ENCODE assay signal across 1 cellular context in genomic region chr3:141102372-141102771, GRCh38.
A peak's percentile ranks its signal among the peaks of the same experiment; 100 is the strongest.
TF ChIP-seq lines count a peak whose summit lies in the region.

No MANE protein-coding gene starts in this region.

TF ChIP-seq in H1, 55 proteins besides CTCF, POLR2A, EP300 and RAD21:
- peak; percentile 87; the same call in 1 of the 2 replicates for TF ChIP-seq KDM1A (IDR thresholded peaks at IDR 0.05; ENCODE audit: borderline replicate concordance, low read length)
- no peak for TF ChIP-seq MAFK (IDR thresholded peaks at IDR 0.05; ENCODE audit: low read depth, low read length)
